In the genomic region with DNA sequence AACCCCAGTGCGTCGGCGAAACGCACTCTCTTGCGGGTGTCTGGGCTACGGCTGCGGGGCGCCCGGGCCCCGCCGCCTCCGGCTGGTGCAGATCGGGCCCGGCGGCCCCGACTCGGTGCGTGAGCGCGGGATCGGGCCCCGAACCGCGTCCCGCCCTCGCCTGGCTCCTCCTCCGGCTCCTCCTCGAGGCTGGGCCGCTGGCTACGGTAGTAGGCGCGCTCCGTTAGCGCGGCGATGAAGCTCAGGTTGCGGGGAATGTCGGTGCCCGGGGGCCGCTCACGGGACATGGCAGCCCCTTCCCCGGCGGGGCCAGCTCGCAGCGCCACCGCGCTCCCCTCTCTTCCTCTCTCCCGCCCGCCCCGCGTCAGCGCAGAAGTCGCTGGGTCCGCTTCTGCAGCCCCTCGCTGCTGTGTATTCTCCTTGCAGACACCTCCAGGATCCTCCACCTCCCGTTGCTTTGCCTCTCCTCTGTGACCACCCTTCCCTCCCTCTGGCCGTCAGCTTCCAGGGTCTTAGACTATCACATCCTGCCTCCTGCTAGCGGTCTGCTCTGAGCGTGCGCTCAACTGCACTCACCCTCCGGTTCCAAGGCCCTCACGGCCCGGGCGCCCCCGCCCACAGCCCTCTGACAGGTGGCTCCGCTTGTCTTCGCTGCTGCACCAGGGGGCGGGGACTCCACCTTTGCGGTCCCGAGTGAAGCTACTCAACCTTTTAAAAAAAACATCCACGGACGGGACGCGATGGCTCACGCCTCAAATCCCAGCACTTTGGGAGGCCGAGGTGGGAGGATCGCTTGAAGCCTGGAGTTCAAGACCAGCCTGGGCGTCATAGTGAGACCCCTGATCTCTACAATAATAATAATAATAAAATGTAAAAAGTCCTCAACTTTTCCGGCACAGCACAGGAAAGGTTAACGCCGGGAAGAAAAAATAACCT, we compare ENCODE assay signal across 2 cellular contexts.
TF ChIP-seq lines count a peak whose summit lies in the region.

A gene with protein sequence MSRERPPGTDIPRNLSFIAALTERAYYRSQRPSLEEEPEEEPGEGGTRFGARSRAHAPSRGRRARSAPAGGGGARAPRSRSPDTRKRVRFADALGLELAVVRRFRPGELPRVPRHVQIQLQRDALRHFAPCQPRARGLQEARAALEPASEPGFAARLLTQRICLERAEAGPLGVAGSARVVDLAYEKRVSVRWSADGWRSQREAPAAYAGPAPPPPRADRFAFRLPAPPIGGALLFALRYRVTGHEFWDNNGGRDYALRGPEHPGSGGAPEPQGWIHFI (minus strand): TSS at position 570 of the 936 bp plus-strand sequence. CDS start 283 bp downstream, at position 287.

TF ChIP-seq in A549, 52 proteins besides CTCF, POLR2A, EP300 and RAD21:
- TF ChIP-seq ZSCAN20 (CRISPR knock-in tag; IDR thresholded peaks at IDR 0.05): no peak
- no peak for TF ChIP-seq TP53 (CRISPR knock-in tag; IDR thresholded peaks at IDR 0.05)
- no peak for TF ChIP-seq HDAC2 (IDR thresholded peaks at IDR 0.05)
- TF ChIP-seq RNF2 (IDR thresholded peaks at IDR 0.05; ENCODE audit: borderline replicate concordance, low read depth): no peak
- TF ChIP-seq, protein P1, sequence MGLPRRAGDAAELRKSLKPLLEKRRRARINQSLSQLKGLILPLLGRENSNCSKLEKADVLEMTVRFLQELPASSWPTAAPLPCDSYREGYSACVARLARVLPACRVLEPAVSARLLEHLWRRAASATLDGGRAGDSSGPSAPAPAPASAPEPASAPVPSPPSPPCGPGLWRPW (IDR thresholded peaks at IDR 0.05): no peak
- TF ChIP-seq, protein P2, sequence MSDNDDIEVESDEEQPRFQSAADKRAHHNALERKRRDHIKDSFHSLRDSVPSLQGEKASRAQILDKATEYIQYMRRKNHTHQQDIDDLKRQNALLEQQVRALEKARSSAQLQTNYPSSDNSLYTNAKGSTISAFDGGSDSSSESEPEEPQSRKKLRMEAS (IDR thresholded peaks at IDR 0.05): no peak
- TF ChIP-seq JUN (IDR thresholded peaks at IDR 0.05): 0 out of 5 replicates have a peak, but pooled peaks of 1 of the 2 experiments have one; percentile 4
- no peak for TF ChIP-seq RFX5 (IDR thresholded peaks at IDR 0.05)
- no peak for TF ChIP-seq RARB (CRISPR knock-in tag; IDR thresholded peaks at IDR 0.05)
- TF ChIP-seq HOXA7 (CRISPR knock-in tag; IDR thresholded peaks at IDR 0.05): no peak
- no peak; the same call in 1 of the 2 replicates for TF ChIP-seq FOXS1 (CRISPR knock-in tag; IDR thresholded peaks at IDR 0.05)
- no peak for TF ChIP-seq CHD2 (IDR thresholded peaks at IDR 0.05; ENCODE audit: low read length, partially characterized antibody)
- TF ChIP-seq EHF (CRISPR knock-in tag; IDR thresholded peaks at IDR 0.05): no peak
- TF ChIP-seq EHMT2 (IDR thresholded peaks at IDR 0.05; ENCODE audit: low read depth): no peak
- TF ChIP-seq HEYL (CRISPR knock-in tag; IDR thresholded peaks at IDR 0.05): 0 out of 2 replicates have a peak, but pooled peaks have one; percentile 23
- TF ChIP-seq MYC (IDR thresholded peaks at IDR 0.05; ENCODE audit: borderline replicate concordance, low read length): no peak
- no peak for TF ChIP-seq ZFP36 (IDR thresholded peaks at IDR 0.05; ENCODE audit: borderline replicate concordance, partially characterized antibody)
- TF ChIP-seq, protein P3, sequence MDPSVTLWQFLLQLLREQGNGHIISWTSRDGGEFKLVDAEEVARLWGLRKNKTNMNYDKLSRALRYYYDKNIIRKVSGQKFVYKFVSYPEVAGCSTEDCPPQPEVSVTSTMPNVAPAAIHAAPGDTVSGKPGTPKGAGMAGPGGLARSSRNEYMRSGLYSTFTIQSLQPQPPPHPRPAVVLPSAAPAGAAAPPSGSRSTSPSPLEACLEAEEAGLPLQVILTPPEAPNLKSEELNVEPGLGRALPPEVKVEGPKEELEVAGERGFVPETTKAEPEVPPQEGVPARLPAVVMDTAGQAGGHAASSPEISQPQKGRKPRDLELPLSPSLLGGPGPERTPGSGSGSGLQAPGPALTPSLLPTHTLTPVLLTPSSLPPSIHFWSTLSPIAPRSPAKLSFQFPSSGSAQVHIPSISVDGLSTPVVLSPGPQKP (IDR thresholded peaks at IDR 0.05; ENCODE audit: low read depth, low read length): no peak
- TF ChIP-seq PHF8 (IDR thresholded peaks at IDR 0.05; ENCODE audit: borderline replicate concordance, low read depth): peak; percentile 59
- no peak for TF ChIP-seq SMC3 (IDR thresholded peaks at IDR 0.05)

TF ChIP-seq in HepG2, 621 proteins besides CTCF, POLR2A, EP300 and RAD21 (continues in another document):
- peak; percentile 82 for TF ChIP-seq MEIS2 (CRISPR knock-in tag; IDR thresholded peaks at IDR 0.05)
- no peak for TF ChIP-seq U2AF2 (IDR thresholded peaks at IDR 0.05; ENCODE audit: low read depth, low read length)
- TF ChIP-seq MAFG (CRISPR knock-in tag; IDR thresholded peaks at IDR 0.05): no peak
- peak; percentile 73; the same call in 1 of the 2 replicates for TF ChIP-seq ZNF773 (CRISPR knock-in tag; IDR thresholded peaks at IDR 0.05; ENCODE audit: borderline replicate concordance)
- TF ChIP-seq, protein P4, sequence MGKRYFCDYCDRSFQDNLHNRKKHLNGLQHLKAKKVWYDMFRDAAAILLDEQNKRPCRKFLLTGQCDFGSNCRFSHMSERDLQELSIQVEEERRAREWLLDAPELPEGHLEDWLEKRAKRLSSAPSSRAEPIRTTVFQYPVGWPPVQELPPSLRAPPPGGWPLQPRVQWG (CRISPR knock-in tag; IDR thresholded peaks at IDR 0.05; ENCODE audit: borderline replicate concordance, low read depth): no peak
- TF ChIP-seq CREB1 (IDR thresholded peaks at IDR 0.05): peak; percentile 42; the same call in 1 of the 2 replicates
- no peak for TF ChIP-seq CREB1 (CRISPR knock-in tag; IDR thresholded peaks at IDR 0.05)
- TF ChIP-seq BCL6 (CRISPR knock-in tag; IDR thresholded peaks at IDR 0.05): 0 out of 2 replicates have a peak, but pooled peaks have one; percentile 33
- TF ChIP-seq PHF21A (CRISPR knock-in tag; IDR thresholded peaks at IDR 0.05): no peak
- TF ChIP-seq, protein P5, sequence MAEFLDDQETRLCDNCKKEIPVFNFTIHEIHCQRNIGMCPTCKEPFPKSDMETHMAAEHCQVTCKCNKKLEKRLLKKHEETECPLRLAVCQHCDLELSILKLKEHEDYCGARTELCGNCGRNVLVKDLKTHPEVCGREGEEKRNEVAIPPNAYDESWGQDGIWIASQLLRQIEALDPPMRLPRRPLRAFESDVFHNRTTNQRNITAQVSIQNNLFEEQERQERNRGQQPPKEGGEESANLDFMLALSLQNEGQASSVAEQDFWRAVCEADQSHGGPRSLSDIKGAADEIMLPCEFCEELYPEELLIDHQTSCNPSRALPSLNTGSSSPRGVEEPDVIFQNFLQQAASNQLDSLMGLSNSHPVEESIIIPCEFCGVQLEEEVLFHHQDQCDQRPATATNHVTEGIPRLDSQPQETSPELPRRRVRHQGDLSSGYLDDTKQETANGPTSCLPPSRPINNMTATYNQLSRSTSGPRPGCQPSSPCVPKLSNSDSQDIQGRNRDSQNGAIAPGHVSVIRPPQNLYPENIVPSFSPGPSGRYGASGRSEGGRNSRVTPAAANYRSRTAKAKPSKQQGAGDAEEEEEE (CRISPR knock-in tag; IDR thresholded peaks at IDR 0.05; ENCODE audit: borderline replicate concordance): peak; percentile 96; the same call in 1 of the 2 replicates
- peak; percentile 83; the same call in 1 of the 2 replicates for TF ChIP-seq MED13 (CRISPR knock-in tag; IDR thresholded peaks at IDR 0.05)
- TF ChIP-seq ZKSCAN1 (IDR thresholded peaks at IDR 0.05; ENCODE audit: low read length): no peak; the same call in 1 of the 2 replicates
- TF ChIP-seq, protein P6, sequence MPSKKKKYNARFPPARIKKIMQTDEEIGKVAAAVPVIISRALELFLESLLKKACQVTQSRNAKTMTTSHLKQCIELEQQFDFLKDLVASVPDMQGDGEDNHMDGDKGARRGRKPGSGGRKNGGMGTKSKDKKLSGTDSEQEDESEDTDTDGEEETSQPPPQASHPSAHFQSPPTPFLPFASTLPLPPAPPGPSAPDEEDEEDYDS (CRISPR knock-in tag; IDR thresholded peaks at IDR 0.05): peak; percentile 81
- no peak for TF ChIP-seq FOXP1 (IDR thresholded peaks at IDR 0.05)
- TF ChIP-seq FOXP1 (CRISPR knock-in tag; IDR thresholded peaks at IDR 0.05): no peak
- TF ChIP-seq SUZ12 (IDR thresholded peaks at IDR 0.05; ENCODE audit: low read depth, low read length): no peak
- TF ChIP-seq, protein P7, sequence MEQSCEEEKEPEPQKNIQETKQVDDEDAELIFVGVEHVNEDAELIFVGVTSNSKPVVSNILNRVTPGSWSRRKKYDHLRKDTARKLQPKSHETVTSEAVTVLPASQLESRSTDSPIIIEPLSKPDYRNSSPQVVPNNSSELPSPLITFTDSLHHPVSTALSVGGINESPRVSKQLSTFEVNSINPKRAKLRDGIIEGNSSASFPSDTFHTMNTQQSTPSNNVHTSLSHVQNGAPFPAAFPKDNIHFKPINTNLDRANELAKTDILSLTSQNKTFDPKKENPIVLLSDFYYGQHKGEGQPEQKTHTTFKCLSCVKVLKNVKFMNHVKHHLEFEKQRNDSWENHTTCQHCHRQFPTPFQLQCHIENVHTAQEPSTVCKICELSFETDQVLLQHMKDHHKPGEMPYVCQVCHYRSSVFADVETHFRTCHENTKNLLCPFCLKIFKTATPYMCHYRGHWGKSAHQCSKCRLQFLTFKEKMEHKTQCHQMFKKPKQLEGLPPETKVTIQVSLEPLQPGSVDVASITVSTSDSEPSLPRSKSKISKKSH (CRISPR knock-in tag; IDR thresholded peaks at IDR 0.05; ENCODE audit: borderline replicate concordance): peak; percentile 96
- TF ChIP-seq SMARCE1 (IDR thresholded peaks at IDR 0.05; ENCODE audit: borderline replicate concordance): no peak
- TF ChIP-seq, protein P8, sequence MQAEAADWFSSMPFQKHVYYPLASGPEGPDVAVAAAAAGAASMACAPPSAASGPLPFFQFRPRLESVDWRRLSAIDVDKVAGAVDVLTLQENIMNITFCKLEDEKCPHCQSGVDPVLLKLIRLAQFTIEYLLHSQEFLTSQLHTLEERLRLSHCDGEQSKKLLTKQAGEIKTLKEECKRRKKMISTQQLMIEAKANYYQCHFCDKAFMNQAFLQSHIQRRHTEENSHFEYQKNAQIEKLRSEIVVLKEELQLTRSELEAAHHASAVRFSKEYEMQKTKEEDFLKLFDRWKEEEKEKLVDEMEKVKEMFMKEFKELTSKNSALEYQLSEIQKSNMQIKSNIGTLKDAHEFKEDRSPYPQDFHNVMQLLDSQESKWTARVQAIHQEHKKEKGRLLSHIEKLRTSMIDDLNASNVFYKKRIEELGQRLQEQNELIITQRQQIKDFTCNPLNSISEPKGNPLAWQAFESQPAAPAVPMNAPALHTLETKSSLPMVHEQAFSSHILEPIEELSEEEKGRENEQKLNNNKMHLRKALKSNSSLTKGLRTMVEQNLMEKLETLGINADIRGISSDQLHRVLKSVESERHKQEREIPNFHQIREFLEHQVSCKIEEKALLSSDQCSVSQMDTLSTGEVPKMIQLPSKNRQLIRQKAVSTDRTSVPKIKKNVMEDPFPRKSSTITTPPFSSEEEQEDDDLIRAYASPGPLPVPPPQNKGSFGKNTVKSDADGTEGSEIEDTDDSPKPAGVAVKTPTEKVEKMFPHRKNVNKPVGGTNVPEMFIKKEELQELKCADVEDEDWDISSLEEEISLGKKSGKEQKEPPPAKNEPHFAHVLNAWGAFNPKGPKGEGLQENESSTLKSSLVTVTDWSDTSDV (CRISPR knock-in tag; IDR thresholded peaks at IDR 0.05): peak; percentile 70; the same call in 1 of the 2 replicates
- no peak for TF ChIP-seq CENPX (CRISPR knock-in tag; IDR thresholded peaks at IDR 0.05)
- no peak for TF ChIP-seq ZNF569 (CRISPR knock-in tag; IDR thresholded peaks at IDR 0.05; ENCODE audit: borderline replicate concordance)
- peak; percentile 70; the same call in 1 of the 2 replicates for TF ChIP-seq MTA1 (CRISPR knock-in tag; IDR thresholded peaks at IDR 0.05; ENCODE audit: borderline replicate concordance)
- TF ChIP-seq ZNF616 (CRISPR knock-in tag; IDR thresholded peaks at IDR 0.05; ENCODE audit: low read depth): peak; percentile 2
- TF ChIP-seq ZNF777 (CRISPR knock-in tag; IDR thresholded peaks at IDR 0.05): 0 out of 2 replicates have a peak, but pooled peaks have one; percentile 72
- TF ChIP-seq, protein P9, sequence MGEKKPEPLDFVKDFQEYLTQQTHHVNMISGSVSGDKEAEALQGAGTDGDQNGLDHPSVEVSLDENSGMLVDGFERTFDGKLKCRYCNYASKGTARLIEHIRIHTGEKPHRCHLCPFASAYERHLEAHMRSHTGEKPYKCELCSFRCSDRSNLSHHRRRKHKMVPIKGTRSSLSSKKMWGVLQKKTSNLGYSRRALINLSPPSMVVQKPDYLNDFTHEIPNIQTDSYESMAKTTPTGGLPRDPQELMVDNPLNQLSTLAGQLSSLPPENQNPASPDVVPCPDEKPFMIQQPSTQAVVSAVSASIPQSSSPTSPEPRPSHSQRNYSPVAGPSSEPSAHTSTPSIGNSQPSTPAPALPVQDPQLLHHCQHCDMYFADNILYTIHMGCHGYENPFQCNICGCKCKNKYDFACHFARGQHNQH (CRISPR knock-in tag; IDR thresholded peaks at IDR 0.05): peak; percentile 75
- no peak for TF ChIP-seq TOPORS (CRISPR knock-in tag; IDR thresholded peaks at IDR 0.05)
- TF ChIP-seq MED1 (CRISPR knock-in tag; IDR thresholded peaks at IDR 0.05): peak; percentile 83
- no peak for TF ChIP-seq ZMYM4 (CRISPR knock-in tag; IDR thresholded peaks at IDR 0.05)
- TF ChIP-seq ZBTB7A (CRISPR knock-in tag; IDR thresholded peaks at IDR 0.05): peak; percentile 60
- TF ChIP-seq, protein P10, sequence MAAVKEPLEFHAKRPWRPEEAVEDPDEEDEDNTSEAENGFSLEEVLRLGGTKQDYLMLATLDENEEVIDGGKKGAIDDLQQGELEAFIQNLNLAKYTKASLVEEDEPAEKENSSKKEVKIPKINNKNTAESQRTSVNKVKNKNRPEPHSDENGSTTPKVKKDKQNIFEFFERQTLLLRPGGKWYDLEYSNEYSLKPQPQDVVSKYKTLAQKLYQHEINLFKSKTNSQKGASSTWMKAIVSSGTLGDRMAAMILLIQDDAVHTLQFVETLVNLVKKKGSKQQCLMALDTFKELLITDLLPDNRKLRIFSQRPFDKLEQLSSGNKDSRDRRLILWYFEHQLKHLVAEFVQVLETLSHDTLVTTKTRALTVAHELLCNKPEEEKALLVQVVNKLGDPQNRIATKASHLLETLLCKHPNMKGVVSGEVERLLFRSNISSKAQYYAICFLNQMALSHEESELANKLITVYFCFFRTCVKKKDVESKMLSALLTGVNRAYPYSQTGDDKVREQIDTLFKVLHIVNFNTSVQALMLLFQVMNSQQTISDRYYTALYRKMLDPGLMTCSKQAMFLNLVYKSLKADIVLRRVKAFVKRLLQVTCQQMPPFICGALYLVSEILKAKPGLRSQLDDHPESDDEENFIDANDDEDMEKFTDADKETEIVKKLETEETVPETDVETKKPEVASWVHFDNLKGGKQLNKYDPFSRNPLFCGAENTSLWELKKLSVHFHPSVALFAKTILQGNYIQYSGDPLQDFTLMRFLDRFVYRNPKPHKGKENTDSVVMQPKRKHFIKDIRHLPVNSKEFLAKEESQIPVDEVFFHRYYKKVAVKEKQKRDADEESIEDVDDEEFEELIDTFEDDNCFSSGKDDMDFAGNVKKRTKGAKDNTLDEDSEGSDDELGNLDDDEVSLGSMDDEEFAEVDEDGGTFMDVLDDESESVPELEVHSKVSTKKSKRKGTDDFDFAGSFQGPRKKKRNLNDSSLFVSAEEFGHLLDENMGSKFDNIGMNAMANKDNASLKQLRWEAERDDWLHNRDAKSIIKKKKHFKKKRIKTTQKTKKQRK (IDR thresholded peaks at IDR 0.05; ENCODE audit: low read length): no peak
- TF ChIP-seq, protein P11, sequence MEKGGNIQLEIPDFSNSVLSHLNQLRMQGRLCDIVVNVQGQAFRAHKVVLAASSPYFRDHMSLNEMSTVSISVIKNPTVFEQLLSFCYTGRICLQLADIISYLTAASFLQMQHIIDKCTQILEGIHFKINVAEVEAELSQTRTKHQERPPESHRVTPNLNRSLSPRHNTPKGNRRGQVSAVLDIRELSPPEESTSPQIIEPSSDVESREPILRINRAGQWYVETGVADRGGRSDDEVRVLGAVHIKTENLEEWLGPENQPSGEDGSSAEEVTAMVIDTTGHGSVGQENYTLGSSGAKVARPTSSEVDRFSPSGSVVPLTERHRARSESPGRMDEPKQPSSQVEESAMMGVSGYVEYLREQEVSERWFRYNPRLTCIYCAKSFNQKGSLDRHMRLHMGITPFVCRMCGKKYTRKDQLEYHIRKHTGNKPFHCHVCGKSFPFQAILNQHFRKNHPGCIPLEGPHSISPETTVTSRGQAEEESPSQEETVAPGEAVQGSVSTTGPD (CRISPR knock-in tag; IDR thresholded peaks at IDR 0.05): no peak; the same call in none of the 2 replicates
